12 cellular contexts compared by ENCODE assay signal in the genomic region with DNA sequence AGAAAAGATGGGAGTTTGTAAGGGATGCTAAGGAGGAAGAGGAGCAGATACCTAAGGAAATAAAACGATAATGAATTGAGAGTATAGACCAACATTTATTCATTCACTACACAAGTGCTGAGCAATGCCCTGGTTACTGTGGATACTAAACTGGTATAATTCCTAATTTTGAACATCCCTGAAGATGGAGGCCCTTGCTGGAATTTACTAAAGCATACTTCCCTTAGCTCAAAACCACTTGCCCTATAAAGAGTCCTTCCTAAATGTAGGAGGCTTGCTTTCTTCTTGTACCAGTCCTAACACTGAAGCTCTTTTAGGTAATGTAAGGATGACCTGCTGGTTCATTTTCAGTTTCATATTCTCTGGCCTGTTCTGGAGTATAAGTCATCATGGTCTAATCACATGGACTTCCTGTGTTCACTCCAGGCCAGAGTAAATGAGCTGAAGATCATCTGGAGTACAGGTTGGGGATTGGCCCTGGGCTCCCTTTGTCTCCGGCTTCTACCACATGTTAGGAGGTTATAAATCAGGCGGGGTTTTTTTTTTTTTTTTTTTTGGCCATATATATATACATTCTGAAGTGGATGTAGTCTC. TPM values are rescaled to one million over a fixed set of nuclear protein-coding genes. Genes with fewer than 3 reads are reported as not detected.
DNase-seq lines count a peak whose midpoint lies in the region; ATAC-seq and TF ChIP-seq lines count a peak whose summit lies in the region.
"Had no signal": no experiment of that assay in that cellular context is flagged by ENCODE, and none has a peak within 500 bp of the region (broad histone marks: within the 10 kb centered on the region; RNA-seq: fewer than 3 reads in every experiment).

No MANE protein-coding gene starts in this region.

- H4K20me1 ChIP-seq in GM23338 (replicated peaks; ENCODE audit: insufficient read depth), result no peaks in the 10 kb centered on the region

- H3K27me3 ChIP-seq in GM23338 (ENCODE audit: insufficient read depth), result no peaks in the 10 kb centered on the region

- in situ Hi-C loops in astrocyte of the spinal cord (cut with HindIII; ENCODE audit: low sequenced_read_pairs), result no loop called here

- H3K27ac ChIP-seq in GM23338 (ENCODE audit: low read depth), result no peak overlapping the region
- H3K27ac ChIP-seq in coronary artery, result no peak overlapping the region
- H3K27ac ChIP-seq: C4-2B, VCaP had no signal

- no peak overlapping the region for H3K4me3 Mint-ChIP-seq in stimulated activated naive CD8-positive, alpha-beta T cell treated with anti-CD3 and anti-CD28 coated beads, Interleukin-15, amount 100 ng/mL, for 72 hours
- H3K4me3 Mint-ChIP-seq in GM23338, result no peak overlapping the region
- H3K4me3 Mint-ChIP-seq: brain had no signal

- H3K27me3 Mint-ChIP-seq in stimulated activated naive CD8-positive, alpha-beta T cell treated with anti-CD3 and anti-CD28 coated beads, Interleukin-15, amount 100 ng/mL, for 72 hours, result no peaks in the 10 kb centered on the region
- peaks cover 4% of the 10 kb centered on the region for H3K27me3 Mint-ChIP-seq in GM23338 (ENCODE audit: insufficient read depth, low read depth, poor library complexity)

- H2AFZ ChIP-seq in GM23338, result no peak overlapping the region

- H3K79me2 ChIP-seq in GM23338 (replicated peaks; ENCODE audit: insufficient read depth), result no peaks in the 10 kb centered on the region

- H3K9me3 Mint-ChIP-seq in stimulated activated naive CD8-positive, alpha-beta T cell treated with anti-CD3 and anti-CD28 coated beads, Interleukin-15, amount 100 ng/mL, for 72 hours, result no peaks in the 10 kb centered on the region
- no peaks in the 10 kb centered on the region for H3K9me3 Mint-ChIP-seq in GM23338
- H3K9me3 Mint-ChIP-seq: brain had no signal

- no peaks in the 10 kb centered on the region for H3K4me1 Mint-ChIP-seq in stimulated activated naive CD8-positive, alpha-beta T cell treated with anti-CD3 and anti-CD28 coated beads, Interleukin-15, amount 100 ng/mL, for 72 hours
- H3K4me1 Mint-ChIP-seq in GM23338, result peaks cover 9% of the 10 kb centered on the region; the same call in 1 of the 3 replicates
- H3K4me1 Mint-ChIP-seq: brain had no signal

- peak; percentile 78 for ATAC-seq in stimulated activated naive CD8-positive, alpha-beta T cell treated with anti-CD3 and anti-CD28 coated beads, Interleukin-15, amount 100 ng/mL, for 72 hours
- ATAC-seq in stimulated activated naive CD8-positive, alpha-beta T cell treated with anti-CD3 and anti-CD28 coated beads, Interleukin-15, Interleukin-2, amounts not matched to agents 100 U/mL and 50 U/mL, for 24 hours, result no peak
- ATAC-seq in HG02970 (IDR thresholded peaks at IDR 0.05; ENCODE audit: low FRiP score, unreplicated experiment) (peak; percentile 58), GM23338 (no peak)

- H3K4me2 ChIP-seq in GM23338, result no peak overlapping the region

- TF ChIP-seq CTCF in astrocyte of the spinal cord (IDR thresholded peaks at IDR 0.05; ENCODE audit: low read depth, low read length) (no peak), GM23338 (conservative IDR thresholded peaks at IDR 0.05; ENCODE audit: low read depth in 2 of 2) (no peak), coronary artery (IDR thresholded peaks at IDR 0.05) (no peak)

- DNase-seq in stimulated activated naive CD8-positive, alpha-beta T cell treated with anti-CD3 and anti-CD28 coated beads, Interleukin-15, amount 100 ng/mL, for 72 hours, result no peak
- DNase-seq in stimulated activated naive CD8-positive, alpha-beta T cell treated with anti-CD3 and anti-CD28 coated beads, Interleukin-15, Interleukin-2, amounts not matched to agents 100 U/mL and 50 U/mL, for 24 hours, result no peak
- peak; percentile 55 for DNase-seq in astrocyte of the spinal cord (ENCODE audit: low read depth, low spot score)
- no peak for DNase-seq in hypothalamus (lab: John Stamatoyannopoulos, UW)
- no peak for DNase-seq in cerebellum (ENCODE audit: low spot score)
- DNase-seq in GM23338 (ENCODE audit: low spot score), result no peak
- DNase-seq in coronary artery (ENCODE audit: low spot score), result no peak
- DNase-seq: NCI-H1694 treated with DMSO at 0.1 percent for 48 hours had no signal

- no peaks in the 10 kb centered on the region for H3K36me3 ChIP-seq in GM23338 (ENCODE audit: insufficient read depth)

- no peaks in the 10 kb centered on the region for H3F3A ChIP-seq in GM23338 (replicated peaks; ENCODE audit: low read depth)

- H3K4me3 ChIP-seq in astrocyte of the spinal cord (ENCODE audit: low read depth, low read length) (no peak overlapping the region), GM23338 (no peak overlapping the region), coronary artery (no peak overlapping the region)

- peak overlapping the region in 1 of 2 donors; percentile 5 for H3K27ac Mint-ChIP-seq in stimulated activated naive CD8-positive, alpha-beta T cell treated with anti-CD3 and anti-CD28 coated beads, Interleukin-15, amount 100 ng/mL, for 72 hours
- no peak overlapping the region for H3K27ac Mint-ChIP-seq in GM23338
- H3K27ac Mint-ChIP-seq: brain had no signal

- H3K9me2 ChIP-seq in GM23338 (ENCODE audit: insufficient read depth), result peaks cover 4% of the 10 kb centered on the region

- no peaks in the 10 kb centered on the region for H3K36me3 Mint-ChIP-seq in GM23338 (ENCODE audit: low read depth)
- H3K36me3 Mint-ChIP-seq: brain had no signal

- H3K4me1 ChIP-seq in GM23338 (ENCODE audit: insufficient read depth), result peaks cover 3% of the 10 kb centered on the region; the same call in 1 of the 2 replicates

TF ChIP-seq in GM23338, 12 proteins besides CTCF, POLR2A, EP300 and RAD21 (continues in another document):
- TF ChIP-seq, protein P1, sequence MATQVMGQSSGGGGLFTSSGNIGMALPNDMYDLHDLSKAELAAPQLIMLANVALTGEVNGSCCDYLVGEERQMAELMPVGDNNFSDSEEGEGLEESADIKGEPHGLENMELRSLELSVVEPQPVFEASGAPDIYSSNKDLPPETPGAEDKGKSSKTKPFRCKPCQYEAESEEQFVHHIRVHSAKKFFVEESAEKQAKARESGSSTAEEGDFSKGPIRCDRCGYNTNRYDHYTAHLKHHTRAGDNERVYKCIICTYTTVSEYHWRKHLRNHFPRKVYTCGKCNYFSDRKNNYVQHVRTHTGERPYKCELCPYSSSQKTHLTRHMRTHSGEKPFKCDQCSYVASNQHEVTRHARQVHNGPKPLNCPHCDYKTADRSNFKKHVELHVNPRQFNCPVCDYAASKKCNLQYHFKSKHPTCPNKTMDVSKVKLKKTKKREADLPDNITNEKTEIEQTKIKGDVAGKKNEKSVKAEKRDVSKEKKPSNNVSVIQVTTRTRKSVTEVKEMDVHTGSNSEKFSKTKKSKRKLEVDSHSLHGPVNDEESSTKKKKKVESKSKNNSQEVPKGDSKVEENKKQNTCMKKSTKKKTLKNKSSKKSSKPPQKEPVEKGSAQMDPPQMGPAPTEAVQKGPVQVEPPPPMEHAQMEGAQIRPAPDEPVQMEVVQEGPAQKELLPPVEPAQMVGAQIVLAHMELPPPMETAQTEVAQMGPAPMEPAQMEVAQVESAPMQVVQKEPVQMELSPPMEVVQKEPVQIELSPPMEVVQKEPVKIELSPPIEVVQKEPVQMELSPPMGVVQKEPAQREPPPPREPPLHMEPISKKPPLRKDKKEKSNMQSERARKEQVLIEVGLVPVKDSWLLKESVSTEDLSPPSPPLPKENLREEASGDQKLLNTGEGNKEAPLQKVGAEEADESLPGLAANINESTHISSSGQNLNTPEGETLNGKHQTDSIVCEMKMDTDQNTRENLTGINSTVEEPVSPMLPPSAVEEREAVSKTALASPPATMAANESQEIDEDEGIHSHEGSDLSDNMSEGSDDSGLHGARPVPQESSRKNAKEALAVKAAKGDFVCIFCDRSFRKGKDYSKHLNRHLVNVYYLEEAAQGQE (IDR thresholded peaks at IDR 0.05; ENCODE audit: unreplicated experiment), result no peak
- no peak for TF ChIP-seq JUNB (IDR thresholded peaks at IDR 0.05; ENCODE audit: unreplicated experiment)

RNA-seq across cellular contexts. Expression of a gene that starts 40.1 kb away (rescaled TPM):
- 16.1 TPM for total RNA-seq in cerebellum
- 10.9 and 11.3 TPM in 2 replicates for total RNA-seq in GM23338 (2014; rRNA removed; shearing (Covaris generic))
- 3.6 and 4.3 TPM in 2 replicates for polyA plus RNA-seq in GM23338 (2016; fragmentation: Nextera tagmentation; extraction: Ambion mirVana)

Comparison
In these comparisons a context has a peak if more than half of its experiments do, and no peak if none do; other contexts are left out.
1. ATAC-seq: peak in stimulated activated naive CD8-positive, alpha-beta T cell treated with anti-CD3 and anti-CD28 coated beads, Interleukin-15, amount 100 ng/mL, for 72 hours (single experiment) and HG02970 (single experiment); none in stimulated activated naive CD8-positive, alpha-beta T cell treated with anti-CD3 and anti-CD28 coated beads, Interleukin-15, Interleukin-2, amounts not matched to agents 100 U/mL and 50 U/mL, for 24 hours (single experiment) and GM23338 (single experiment).